In genomic region chr12:117102834-117103181, GRCh38 we compare ENCODE assay signal across 2 cellular contexts. TPM values are rescaled to one million over a fixed set of nuclear protein-coding genes. Genes with fewer than 3 reads are reported as not detected.
"Had no signal": no experiment of that assay in that cellular context is flagged by ENCODE, and none has a peak within 500 bp of the region (broad histone marks: within the 10 kb centered on the region; RNA-seq: fewer than 3 reads in every experiment).

No MANE protein-coding gene starts in this region.

RNA-seq across cellular contexts. Expression of gene TESC, which starts 3.6 kb away (rescaled TPM):
- total RNA-seq: GM23248, HFFc6 had no signal
